Comparison of ENCODE assay signal across 8 cellular contexts in the genomic region with DNA sequence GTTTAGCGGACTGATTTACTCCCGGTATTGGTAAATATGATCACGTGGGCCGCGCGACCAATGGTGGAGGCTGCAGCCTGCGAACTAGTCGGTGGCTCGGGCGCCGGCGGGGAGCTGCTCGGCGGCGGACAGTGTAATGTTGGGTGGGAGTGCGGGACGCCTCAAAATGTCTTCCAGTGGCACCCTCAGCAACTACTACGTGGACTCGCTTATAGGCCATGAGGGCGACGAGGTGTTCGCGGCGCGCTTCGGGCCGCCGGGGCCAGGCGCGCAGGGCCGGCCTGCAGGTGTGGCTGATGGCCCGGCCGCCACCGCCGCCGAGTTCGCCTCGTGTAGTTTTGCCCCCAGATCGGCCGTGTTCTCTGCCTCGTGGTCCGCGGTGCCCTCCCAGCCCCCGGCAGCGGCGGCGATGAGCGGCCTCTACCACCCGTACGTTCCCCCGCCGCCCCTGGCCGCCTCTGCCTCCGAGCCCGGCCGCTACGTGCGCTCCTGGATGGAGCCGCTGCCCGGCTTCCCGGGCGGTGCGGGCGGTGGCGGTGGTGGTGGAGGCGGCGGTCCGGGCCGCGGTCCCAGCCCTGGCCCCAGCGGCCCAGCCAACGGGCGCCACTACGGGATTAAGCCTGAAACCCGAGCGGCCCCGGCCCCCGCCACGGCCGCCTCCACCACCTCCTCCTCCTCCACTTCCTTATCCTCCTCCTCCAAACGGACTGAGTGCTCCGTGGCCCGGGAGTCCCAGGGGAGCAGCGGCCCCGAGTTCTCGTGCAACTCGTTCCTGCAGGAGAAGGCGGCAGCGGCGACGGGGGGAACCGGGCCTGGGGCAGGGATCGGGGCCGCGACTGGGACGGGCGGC. TPM values are rescaled to one million over a fixed set of nuclear protein-coding genes. Genes with fewer than 3 reads are reported as not detected.
DNase-seq lines count a peak whose midpoint lies in the region; ATAC-seq and TF ChIP-seq lines count a peak whose summit lies in the region.

HOXD9 (plus strand) TSS at position 87 of the 850 bp plus-strand sequence; CDS start at position 137, 50 bp downstream.

- ATAC-seq in HG02885 (IDR thresholded peaks at IDR 0.05; ENCODE audit: poor library complexity, unreplicated experiment) (no peak), HG02759 (IDR thresholded peaks at IDR 0.05; ENCODE audit: unreplicated experiment) (no peak)

- H3K27me3 Mint-ChIP-seq in Caco-2 (ENCODE audit: insufficient read depth, unreplicated experiment) (peaks cover 68% of the 10 kb centered on the region), neural crest cell (ENCODE audit: low read depth) (peaks cover 96% of the 10 kb centered on the region)

- H3K4me1 Mint-ChIP-seq in Caco-2 (ENCODE audit: low read depth, unreplicated experiment), result peaks cover 2% of the 10 kb centered on the region
- no peaks in the 10 kb centered on the region for H3K4me1 Mint-ChIP-seq in neural crest cell

- POLR2A ChIA-PET in Caco-2 (lab: Charles Lee), result no interaction called here

- H3K9me3 Mint-ChIP-seq in Caco-2 (ENCODE audit: unreplicated experiment) (no peaks in the 10 kb centered on the region), neural crest cell (no peaks in the 10 kb centered on the region)

- BruUV-seq in Caco-2 (replicated peaks; lab: Mats Ljungman, UMichigan), result no TSS peak

- peak within 1 kb of the TSS; percentile 28 for H3K4me3 ChIP-seq in Caco-2 (ENCODE audit: low read depth, low read length)

- no peaks in the 10 kb centered on the region for H3K9me3 ChIP-seq in Caco-2

- CTCF ChIA-PET in Caco-2 (lab: Charles Lee), result interaction anchor here (1.0 kb wide), 1 partner anchor 339 kb away, joined by 3 read pairs; no protein-coding TSS in a partner anchor

- H3K36me3 Mint-ChIP-seq in Caco-2 (ENCODE audit: insufficient read depth, unreplicated experiment) (no peaks in the 10 kb centered on the region), neural crest cell (ENCODE audit: low read depth) (peaks cover 4% of the 10 kb centered on the region)

- H3K27ac Mint-ChIP-seq in Caco-2 (ENCODE audit: unreplicated experiment) (no peak within 1 kb of the TSS), neural crest cell (ENCODE audit: unreplicated experiment) (no peak within 1 kb of the TSS)

- peak within 1 kb of the TSS; percentile 72 for H3K4me3 Mint-ChIP-seq in Caco-2 (ENCODE audit: unreplicated experiment)
- peak within 1 kb of the TSS; percentile 73 for H3K4me3 Mint-ChIP-seq in neural crest cell

- DNase-seq in Caco-2 (no peak), NCI-H446 treated with DMSO at 0.1 percent for 48 hours (lab: John Stamatoyannopoulos, UW) (peak; percentile 55), epidermal melanocyte (ENCODE audit: insufficient read length, low spot score) (peak; percentile 79), neural crest cell (ENCODE audit: low read depth, low spot score) (no peak), Kasumi-1 (lab: John Stamatoyannopoulos, UW) (no peak), amniotic stem cell (lab: John Stamatoyannopoulos, UW) (no peak)

- peaks cover 12% of the 10 kb centered on the region; the same call in 1 of the 2 replicates for H3K4me1 ChIP-seq in Caco-2

- TF ChIP-seq CTCF in Caco-2 (IDR thresholded peaks at IDR 0.05; ENCODE audit: insufficient read depth in 1 of 2, low read depth in 1 of 2, low read length in 1 of 2, severe bottlenecking in 1 of 2, unreplicated experiment in 1 of 2) (no peak), neural crest cell (conservative IDR thresholded peaks at IDR 0.05) (no peak)

- H3K27me3 ChIP-seq in Caco-2 (replicated peaks; ENCODE audit: control insufficient read depth, insufficient read depth, low read length), result peaks cover 10% of the 10 kb centered on the region

- H3K36me3 ChIP-seq in Caco-2 (ENCODE audit: control insufficient read depth, insufficient read depth, low read length), result no peaks in the 10 kb centered on the region

- intact Hi-C loops in Caco-2 (cut with micrococcal nuclease; ENCODE audit: unreplicated experiment), result loop anchor here (10.0 kb wide), 2 partner anchors 262 to 692 kb away; no protein-coding TSS in a partner anchor

RNA-seq across cellular contexts. Expression of gene HOXD9, which starts in this region (rescaled TPM):
- total RNA-seq in Caco-2 (2022) (not detected in 2 replicates), neural crest cell (not detected in 2 replicates)

Comparison
In these comparisons a context has a peak if more than half of its experiments do, and no peak if none do; other contexts are left out.
1. DNase-seq: peak in NCI-H446 treated with DMSO at 0.1 percent for 48 hours (single experiment) and epidermal melanocyte (single experiment); none in Caco-2 (0 of 2), neural crest cell (single experiment), Kasumi-1 (0 of 2) and amniotic stem cell (single experiment).